Comparison of ENCODE assay signal across 8 cellular contexts in genomic region chr3:107599755-107600122, GRCh38.
A peak's percentile ranks its signal among the peaks of the same experiment; 100 is the strongest.
DNase-seq lines count a peak whose midpoint lies in the region; ATAC-seq and TF ChIP-seq lines count a peak whose summit lies in the region.

No MANE protein-coding gene starts in this region.

- no peaks in the 10 kb centered on the region for H3K9me3 Mint-ChIP-seq in endothelial cell (ENCODE audit: unreplicated experiment)
- peaks cover 12% of the 10 kb centered on the region for H3K9me3 Mint-ChIP-seq in osteocyte (ENCODE audit: unreplicated experiment)

- TF ChIP-seq CTCF in DND-41 (IDR thresholded peaks at IDR 0.05; ENCODE audit: borderline replicate concordance, extremely low read depth, low read length, poor library complexity, severe bottlenecking) (no peak), endothelial cell (IDR thresholded peaks at IDR 0.05; ENCODE audit: unreplicated experiment) (no peak), osteocyte (IDR thresholded peaks at IDR 0.05) (no peak), A673 (conservative IDR thresholded peaks at IDR 0.05; ENCODE audit: low read depth, low read length) (no peak)

- peak overlapping the region; percentile 53 for H3K9ac ChIP-seq in DND-41 (ENCODE audit: low read depth, low read length)

- H3K27ac ChIP-seq in DND-41 (ENCODE audit: low read length) = peak overlapping the region; percentile 78
- H3K27ac ChIP-seq in A673 (ENCODE audit: low read depth, low read length, poor library complexity, severe bottlenecking) = no peak overlapping the region

- CTCF ChIA-PET in A673 (lab: Charles Lee) = no interaction called here

- BruUV-seq in A673 (replicated peaks; lab: Mats Ljungman, UMichigan) = no TSS peak

- H3K36me3 Mint-ChIP-seq in endothelial cell (ENCODE audit: low read depth, unreplicated experiment) (no peaks in the 10 kb centered on the region), osteocyte (ENCODE audit: unreplicated experiment) (peaks cover 10% of the 10 kb centered on the region)

- H2AFZ ChIP-seq in DND-41 (ENCODE audit: low read depth, low read length) = peak overlapping the region; percentile 77

- H3K36me3 ChIP-seq in DND-41 (ENCODE audit: insufficient read depth, low read length) (no peaks in the 10 kb centered on the region), A673 (ENCODE audit: insufficient read depth, low read length, poor library complexity, severe bottlenecking) (no peaks in the 10 kb centered on the region)

- H3K4me1 Mint-ChIP-seq in endothelial cell (ENCODE audit: unreplicated experiment) (peaks cover 35% of the 10 kb centered on the region), osteocyte (ENCODE audit: unreplicated experiment) (peaks cover 50% of the 10 kb centered on the region)

- peaks cover 42% of the 10 kb centered on the region for H3K79me2 ChIP-seq in DND-41 (ENCODE audit: insufficient read depth, low read length)

- no peaks in the 10 kb centered on the region for H3K9me3 ChIP-seq in DND-41 (ENCODE audit: insufficient read depth, low read length, severe bottlenecking)
- peaks cover 8% of the 10 kb centered on the region for H3K9me3 ChIP-seq in A673 (ENCODE audit: low read depth, low read length, poor library complexity, severe bottlenecking)

- H3K27me3 ChIP-seq in DND-41 (ENCODE audit: insufficient read depth, low read length, poor library complexity) (no peaks in the 10 kb centered on the region), A673 (replicated peaks; ENCODE audit: insufficient read depth, low read depth, low read length, poor library complexity) (no peaks in the 10 kb centered on the region)

- peaks cover 1% of the 10 kb centered on the region for H3K27me3 Mint-ChIP-seq in endothelial cell (ENCODE audit: unreplicated experiment)
- no peaks in the 10 kb centered on the region for H3K27me3 Mint-ChIP-seq in osteocyte (ENCODE audit: unreplicated experiment)

- peak overlapping the region; percentile 80 for H3K4me3 Mint-ChIP-seq in endothelial cell (ENCODE audit: unreplicated experiment)
- H3K4me3 Mint-ChIP-seq in osteocyte (ENCODE audit: unreplicated experiment) = peak overlapping the region; percentile 77

- DNase-seq in DND-41 = no peak
- peak; percentile 64 for DNase-seq in NCI-H146 treated with DMSO at 0.1 percent for 48 hours (lab: John Stamatoyannopoulos, UW; ENCODE audit: unreplicated experiment)
- no peak for DNase-seq in endothelial cell (ENCODE audit: low spot score)
- no peak for DNase-seq in osteocyte (ENCODE audit: extremely low spot score, unreplicated experiment)
- DNase-seq in A673 (ENCODE audit: low spot score) = no peak

- intact Hi-C loops in A673 (cut with micrococcal nuclease; ENCODE audit: unreplicated experiment) = no loop called here

- no peak for ATAC-seq in DND-41 (ENCODE audit: insufficient read depth, low read depth)
- no peak for ATAC-seq in HG03442 (IDR thresholded peaks at IDR 0.05; ENCODE audit: unreplicated experiment)
- ATAC-seq in HG03460 (IDR thresholded peaks at IDR 0.05; ENCODE audit: unreplicated experiment) = no peak
- ATAC-seq in HG02981 (IDR thresholded peaks at IDR 0.05; ENCODE audit: unreplicated experiment) = no peak

- H3K4me2 ChIP-seq in DND-41 (ENCODE audit: insufficient read depth, low read length) = peak overlapping the region; percentile 78

- H3K4me3 ChIP-seq in DND-41 (ENCODE audit: low read depth in 1 of 2, low read length in 2 of 2) = peak overlapping the region; percentile 31 to 63; a peak in 3 of 4 replicates
- no peak overlapping the region for H3K4me3 ChIP-seq in A673 (ENCODE audit: low read depth, low read length, poor library complexity, severe bottlenecking)

- no peaks in the 10 kb centered on the region for H4K20me1 ChIP-seq in DND-41 (ENCODE audit: insufficient read depth, low read length)

- H3K27ac Mint-ChIP-seq in endothelial cell (ENCODE audit: unreplicated experiment) (peak overlapping the region; percentile 90), osteocyte (ENCODE audit: unreplicated experiment) (peak overlapping the region; percentile 96)

- H3K4me1 ChIP-seq in DND-41 (ENCODE audit: insufficient read depth, low read length) = peaks cover 29% of the 10 kb centered on the region
- peaks cover 8% of the 10 kb centered on the region for H3K4me1 ChIP-seq in A673 (ENCODE audit: insufficient read depth, low read length, poor library complexity, severe bottlenecking)

- POLR2A ChIA-PET in A673 (lab: Charles Lee; ENCODE audit: low non-redundant PET) = no interaction called here
